Comparison of ENCODE assay signal across 16 cellular contexts in the genomic region with DNA sequence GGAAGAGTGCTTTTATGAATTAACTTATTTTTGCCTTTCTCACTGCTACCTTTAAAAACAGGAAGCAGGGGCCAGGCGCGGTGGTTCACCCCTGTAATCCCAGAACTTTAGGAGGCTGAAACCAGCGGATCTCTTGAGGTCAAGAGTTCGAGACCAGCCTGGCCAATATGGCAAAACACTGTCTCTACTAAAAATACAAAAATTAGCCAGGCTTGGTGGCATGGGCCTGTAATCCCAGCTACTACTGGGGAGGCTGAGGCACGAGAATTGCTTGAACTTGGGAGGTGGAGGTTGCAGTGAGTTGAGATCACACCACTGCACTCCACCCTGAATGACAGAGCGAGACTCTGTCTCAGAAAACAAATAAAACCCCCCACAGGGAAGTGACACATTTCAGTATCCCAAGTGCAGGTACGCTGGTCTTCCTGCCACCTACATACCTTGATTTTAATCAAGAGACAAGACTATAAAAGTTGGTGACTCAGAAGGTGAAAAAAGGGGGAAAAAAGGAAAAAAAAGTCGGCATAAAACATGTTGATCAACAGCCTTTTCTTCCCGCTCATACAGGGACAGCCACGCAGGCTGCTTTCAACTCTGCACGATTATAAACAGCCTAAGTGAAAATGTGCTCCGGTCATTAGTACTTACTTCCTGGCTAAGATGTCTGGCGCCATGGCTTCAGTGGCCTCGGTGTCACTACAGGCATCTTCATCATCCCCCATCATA. TPM values are rescaled to one million over a fixed set of nuclear protein-coding genes. Genes with fewer than 3 reads are reported as not detected.
DNase-seq lines count a peak whose midpoint lies in the region; ATAC-seq, FAIRE-seq and TF ChIP-seq lines count a peak whose summit lies in the region.
"Had no signal": no experiment of that assay in that cellular context is flagged by ENCODE, and none has a peak within 500 bp of the region (broad histone marks: within the 10 kb centered on the region; RNA-seq: fewer than 3 reads in every experiment).

No MANE protein-coding gene starts in this region.

- FAIRE-seq in GM12891 (lab: Jason Lieb, UNC), result no peak
- FAIRE-seq: bronchial epithelial cell, GM18507 had no signal

- no peak for TF ChIP-seq CTCF in lower leg skin (IDR thresholded peaks at IDR 0.05)

- intact Hi-C loops in lower leg skin (cut with DNase I; ENCODE audit: low total_unique reads), result no loop called here

- TF ChIP-seq POLR2A in lower leg skin (IDR thresholded peaks at IDR 0.05) (no peak), GM12891 (IDR thresholded peaks at IDR 0.05; ENCODE audit: low read depth, low read length) (no peak)

- H3K27ac Mint-ChIP-seq in activated naive CD8-positive, alpha-beta T cell treated with anti-CD3 and anti-CD28 coated beads, Interleukin-2, amount 50 U/mL, for 24 hours, result peak overlapping the region; percentile 67
- peak overlapping the region; percentile 84 for H3K27ac Mint-ChIP-seq in stimulated activated naive B cell treated with anti-CD40 and anti-IgM and Interleukin-4, amounts not matched to agents 10 μg/mL and 1 μg/mL and 100 μg/mL, for 72 hours
- H3K27ac Mint-ChIP-seq: H9 had no signal

- H3K4me1 Mint-ChIP-seq in activated naive CD8-positive, alpha-beta T cell treated with anti-CD3 and anti-CD28 coated beads, Interleukin-2, amount 50 U/mL, for 24 hours, result peaks cover 42% of the 10 kb centered on the region
- peaks cover 9 to 10% of the 10 kb centered on the region in 2 donors for H3K4me1 Mint-ChIP-seq in stimulated activated naive B cell treated with anti-CD40 and anti-IgM and Interleukin-4, amounts not matched to agents 10 μg/mL and 1 μg/mL and 100 μg/mL, for 72 hours
- H3K4me1 Mint-ChIP-seq: H9, neural crest cell had no signal

- H3K4me3 ChIP-seq in lower leg skin (ENCODE audit: low read depth, poor library complexity, severe bottlenecking), result no peak overlapping the region
- H3K4me3 ChIP-seq: spleen had no signal

- no peak overlapping the region for H3K4me3 Mint-ChIP-seq in activated naive CD8-positive, alpha-beta T cell treated with anti-CD3 and anti-CD28 coated beads, Interleukin-2, amount 50 U/mL, for 24 hours
- H3K4me3 Mint-ChIP-seq in stimulated activated naive B cell treated with anti-CD40 and anti-IgM and Interleukin-4, amounts not matched to agents 10 μg/mL and 1 μg/mL and 100 μg/mL, for 72 hours, result no peak overlapping the region
- H3K4me3 Mint-ChIP-seq: CD14-positive monocyte, H9, neural crest cell had no signal

- 87% methylated on average over 14 of the region's 14 CpGs for WGBS in lower leg skin, 2 donors

- DNase-seq in activated effector memory CD4-positive, alpha-beta T cell treated with anti-CD3 and anti-CD28 coated beads, Interleukin-2, amount 50 U/mL, for 16 hours, result peak; percentile 74
- no peak for DNase-seq in activated effector memory CD4-positive, alpha-beta T cell treated with Interleukin-2 at 50 U/mL for 16 hours
- peak; percentile 43 to 54 for DNase-seq in activated CD4-positive, alpha-beta T cell treated with anti-CD3 and anti-CD28 coated beads, Interleukin-2, amount 50 U/mL, for 48 hours
- no peak for DNase-seq in activated naive CD8-positive, alpha-beta T cell treated with anti-CD3 and anti-CD28 coated beads, Interleukin-2, amount 50 U/mL, for 24 hours
- DNase-seq in stimulated activated naive B cell treated with anti-CD40 and anti-IgM and Interleukin-4, amounts not matched to agents 10 μg/mL and 1 μg/mL and 100 μg/mL, for 72 hours, result no peak
- DNase-seq in lower leg skin (ENCODE audit: low spot score in 2 of 2) (no peak), GM12891 (ENCODE audit: insufficient read length, low spot score) (no peak)
- DNase-seq: ACHN, H9, NCI-H187 treated with DMSO at 0.1 percent for 48 hours, spleen had no signal

- H3K9me3 Mint-ChIP-seq in activated naive CD8-positive, alpha-beta T cell treated with anti-CD3 and anti-CD28 coated beads, Interleukin-2, amount 50 U/mL, for 24 hours, result no peaks in the 10 kb centered on the region
- no peaks in the 10 kb centered on the region for H3K9me3 Mint-ChIP-seq in stimulated activated naive B cell treated with anti-CD40 and anti-IgM and Interleukin-4, amounts not matched to agents 10 μg/mL and 1 μg/mL and 100 μg/mL, for 72 hours
- H3K9me3 Mint-ChIP-seq: H9, neural crest cell had no signal

- peaks cover 32% of the 10 kb centered on the region for H3K36me3 Mint-ChIP-seq in activated naive CD8-positive, alpha-beta T cell treated with anti-CD3 and anti-CD28 coated beads, Interleukin-2, amount 50 U/mL, for 24 hours (ENCODE audit: low read depth)
- H3K36me3 Mint-ChIP-seq in stimulated activated naive B cell treated with anti-CD40 and anti-IgM and Interleukin-4, amounts not matched to agents 10 μg/mL and 1 μg/mL and 100 μg/mL, for 72 hours, result peaks cover 5 to 24% of the 10 kb centered on the region in 2 donors

- no peaks in the 10 kb centered on the region for H3K27me3 Mint-ChIP-seq in activated naive CD8-positive, alpha-beta T cell treated with anti-CD3 and anti-CD28 coated beads, Interleukin-2, amount 50 U/mL, for 24 hours
- H3K27me3 Mint-ChIP-seq in stimulated activated naive B cell treated with anti-CD40 and anti-IgM and Interleukin-4, amounts not matched to agents 10 μg/mL and 1 μg/mL and 100 μg/mL, for 72 hours, result no peaks in the 10 kb centered on the region

- ATAC-seq in activated naive CD8-positive, alpha-beta T cell treated with anti-CD3 and anti-CD28 coated beads, Interleukin-2, amount 50 U/mL, for 24 hours, result peak; percentile 78
- no peak for ATAC-seq in stimulated activated naive B cell treated with anti-CD40 and anti-IgM and Interleukin-4, amounts not matched to agents 10 μg/mL and 1 μg/mL and 100 μg/mL, for 72 hours (replicated peaks)
- ATAC-seq in GM21529 (IDR thresholded peaks at IDR 0.05; ENCODE audit: unreplicated experiment), result no peak

TF ChIP-seq in GM12891, 5 proteins besides CTCF, POLR2A, EP300 and RAD21:
- TF ChIP-seq TAF1 (IDR thresholded peaks at IDR 0.05; ENCODE audit: low read depth, low read length) (no peak), POLR2AphosphoS5 (IDR thresholded peaks at IDR 0.05; ENCODE audit: low read depth, low read length) (no peak), POU2F2 (IDR thresholded peaks at IDR 0.05; ENCODE audit: low read depth, low read length) (no peak), PAX5 (IDR thresholded peaks at IDR 0.05; ENCODE audit: insufficient read depth, low read length, severe bottlenecking) (no peak), SPI1 (IDR thresholded peaks at IDR 0.05; ENCODE audit: low read depth, low read length) (no peak)
TF ChIP-seq in GM12891: peak in this region for 0.

RNA-seq across cellular contexts. Expression of a gene that starts 18.8 kb away (rescaled TPM):
- total RNA-seq in lower leg skin, result 10 to 100 TPM; 45.5 to 80.7 (median 71.6) TPM
- 17.4 TPM for polyA plus RNA-seq in GM12891 (2012; ENCODE audit: low read depth, missing spikeins)

RNA-seq across cellular contexts. Expression of a gene that starts 59.4 kb away (rescaled TPM):
- total RNA-seq in lower leg skin, result 100 to 1,000 TPM; 201 to 766 (median 373) TPM
- 0.86 TPM for polyA plus RNA-seq in GM12891 (2012; ENCODE audit: low read depth, missing spikeins)
- total RNA-seq: H9 had no signal
- polyA plus RNA-seq: CD14-positive monocyte had no signal

Comparison
In these comparisons a context has a peak if more than half of its experiments do, and no peak if none do; other contexts are left out.
1. DNase-seq: peak in activated effector memory CD4-positive, alpha-beta T cell treated with anti-CD3 and anti-CD28 coated beads, Interleukin-2, amount 50 U/mL, for 16 hours (single experiment) and activated CD4-positive, alpha-beta T cell treated with anti-CD3 and anti-CD28 coated beads, Interleukin-2, amount 50 U/mL, for 48 hours (2 of 2); none in activated effector memory CD4-positive, alpha-beta T cell treated with Interleukin-2 at 50 U/mL for 16 hours (single experiment), activated naive CD8-positive, alpha-beta T cell treated with anti-CD3 and anti-CD28 coated beads, Interleukin-2, amount 50 U/mL, for 24 hours (single experiment), stimulated activated naive B cell treated with anti-CD40 and anti-IgM and Interleukin-4, amounts not matched to agents 10 μg/mL and 1 μg/mL and 100 μg/mL, for 72 hours (single experiment), lower leg skin (0 of 2) and GM12891 (single experiment).